8 cellular contexts compared by ENCODE assay signal in genomic region chr12:94150483-94151225, GRCh38. TPM values are rescaled to one million over a fixed set of nuclear protein-coding genes. Genes with fewer than 3 reads are reported as not detected.
DNase-seq lines count a peak whose midpoint lies in the region; ATAC-seq and TF ChIP-seq lines count a peak whose summit lies in the region.

No MANE protein-coding gene starts in this region.

- H3K4me1 ChIP-seq in MM.1S (ENCODE audit: low read length) = peaks cover 44% of the 10 kb centered on the region
- H3K4me1 ChIP-seq in heart left ventricle = peaks cover 0 to 51% (median 12%) of the 10 kb centered on the region in 12 donors
- peaks cover 0 to 27% (median 24%) of the 10 kb centered on the region in 4 donors for H3K4me1 ChIP-seq in sigmoid colon

- no peak for TF ChIP-seq POLR2A in heart left ventricle (IDR thresholded peaks at IDR 0.05)
- TF ChIP-seq POLR2A in sigmoid colon (IDR thresholded peaks at IDR 0.05) = no peak

- 26 to 54% (median 33%) methylated on average over 15 to 26 of the region's 26 CpGs for WGBS in heart left ventricle, 4 donors
- 5 to 14% methylated on average over 26 of the region's 26 CpGs for WGBS in sigmoid colon, 2 donors

- peak; percentile 39 for DNase-seq in COLO668 (lab: John Stamatoyannopoulos, UW; ENCODE audit: unreplicated experiment)
- DNase-seq in MM.1S = peak; percentile 81
- DNase-seq in activated CD8-positive, alpha-beta memory T cell treated with anti-CD3 and anti-CD28 coated beads, Interleukin-2, amount 50 U/mL, for 48 hours = peak; percentile 71
- DNase-seq in heart left ventricle = peak in 1 of 5 donors; percentile 64
- no peak for DNase-seq in sigmoid colon
- no peak for DNase-seq in HCEC 1CT

- intact Hi-C loops in heart left ventricle (cut with DNase I) (loop anchor here in 1 of 10 donors (10.0 kb wide), 1 partner anchor 284 kb away; no protein-coding TSS in a partner anchor), sigmoid colon (cut with DNase I) (no loop called here)

- H3K27me3 ChIP-seq in MM.1S (replicated peaks; ENCODE audit: insufficient read depth, low read length) (no peaks in the 10 kb centered on the region), heart left ventricle (peaks cover 0 to 18% (median 2%) of the 10 kb centered on the region in 9 donors), sigmoid colon (peaks cover 0 to 23% (median 15%) of the 10 kb centered on the region in 3 donors)

- H3K4me2 ChIP-seq in MM.1S (ENCODE audit: low read depth, low read length) = peak overlapping the region; percentile 61

- H3K9ac ChIP-seq in MM.1S (ENCODE audit: low read length) = peak overlapping the region; percentile 96

- no peak for TF ChIP-seq CTCF in MM.1S (IDR thresholded peaks at IDR 0.05; ENCODE audit: low read length)
- TF ChIP-seq CTCF in heart left ventricle (IDR thresholded peaks at IDR 0.05) = no peak
- TF ChIP-seq CTCF in sigmoid colon (IDR thresholded peaks at IDR 0.05) = no peak

- H3F3A ChIP-seq in MM.1S (ENCODE audit: insufficient read depth, low read length) = peaks cover 35% of the 10 kb centered on the region

- H3K27ac ChIP-seq in MM.1S (ENCODE audit: low read length) = peak overlapping the region; percentile 82; the same call in 1 of the 2 replicates
- H3K27ac ChIP-seq in heart left ventricle = peak overlapping the region in 1 of 12 donors; percentile 70
- no peak overlapping the region for H3K27ac ChIP-seq in sigmoid colon

- no peaks in the 10 kb centered on the region for H3K9me2 ChIP-seq in MM.1S (replicated peaks; ENCODE audit: insufficient read depth, low read length)

- no peaks in the 10 kb centered on the region for H4K20me1 ChIP-seq in MM.1S (ENCODE audit: insufficient read depth, low read length)

- no peak for TF ChIP-seq EP300 in sigmoid colon (IDR thresholded peaks at IDR 0.05)

- no peaks in the 10 kb centered on the region; the same call in 1 of the 2 replicates for H3K36me3 ChIP-seq in MM.1S (replicated peaks; ENCODE audit: insufficient read depth, low read length)
- H3K36me3 ChIP-seq in heart left ventricle = no peaks in the 10 kb centered on the region
- no peaks in the 10 kb centered on the region for H3K36me3 ChIP-seq in sigmoid colon

- H3K79me2 ChIP-seq in MM.1S (ENCODE audit: low read length) = peaks cover 71% of the 10 kb centered on the region

- peak in 1 of 4 donors; percentile 3 for ATAC-seq in heart left ventricle
- ATAC-seq in HG02678 (IDR thresholded peaks at IDR 0.05; ENCODE audit: unreplicated experiment) = no peak
- no peak for ATAC-seq in HG03439 (IDR thresholded peaks at IDR 0.05; ENCODE audit: unreplicated experiment)

- no peak overlapping the region for H2AFZ ChIP-seq in MM.1S (ENCODE audit: low read length)

- H3K9me3 ChIP-seq in MM.1S (replicated peaks; ENCODE audit: insufficient read depth, low read length) (no peaks in the 10 kb centered on the region), heart left ventricle (no peaks in the 10 kb centered on the region), sigmoid colon (no peaks in the 10 kb centered on the region)

- H3K4me3 ChIP-seq in MM.1S (ENCODE audit: low read length) (peak overlapping the region; percentile 91), heart left ventricle (peak overlapping the region in 11 of 12 donors; percentile 51 to 80 (median 67)), sigmoid colon (peak overlapping the region in 3 of 4 donors; percentile 59 to 70 (median 65))

RNA-seq across cellular contexts. Expression of gene PLXNC1, which starts 2.3 kb away (rescaled TPM):
- total RNA-seq in heart left ventricle = 10 to 100 TPM in 1 of 9 donors, 1 to 10 TPM in 8; 1.8 to 18.4 (median 3.1) TPM
- polyA plus RNA-seq in heart left ventricle = 1 to 10 TPM in 1 of 2 donors, under 1 TPM in 1; 0.84 to 1.1 TPM
- total RNA-seq in sigmoid colon = 10 to 100 TPM in 1 of 4 donors, 1 to 10 TPM in 3; 2.0 to 10.2 (median 7.0) TPM
- polyA plus RNA-seq in sigmoid colon = 1 to 10 TPM; 1.2 to 6.2 (median 4.3) TPM

Comparison
In these comparisons a context has a peak if more than half of its experiments do, and no peak if none do; other contexts are left out.
1. DNase-seq: peak in COLO668 (single experiment), MM.1S (single experiment) and activated CD8-positive, alpha-beta memory T cell treated with anti-CD3 and anti-CD28 coated beads, Interleukin-2, amount 50 U/mL, for 48 hours (single experiment); none in sigmoid colon (single experiment) and HCEC 1CT (single experiment).
2. Peak in every context shown above with its lines, with median percentiles within 50 percentile points of each other: H3K4me3 ChIP-seq.